ENCODE assay signal across 8 cellular contexts in genomic region chr6:170516783-170517616, GRCh38. TPM values are rescaled to one million over a fixed set of nuclear protein-coding genes. Genes with fewer than 3 reads are reported as not detected.
DNase-seq lines count a peak whose midpoint lies in the region; ATAC-seq and TF ChIP-seq lines count a peak whose summit lies in the region.

No MANE protein-coding gene starts in this region.

- no peak overlapping the region for H3K9ac ChIP-seq in neural cell (ENCODE audit: low read length)

- peaks cover 0 to 9% (median 3%) of the 10 kb centered on the region in 4 donors for H3K9me3 ChIP-seq in esophagus muscularis mucosa
- no peaks in the 10 kb centered on the region for H3K9me3 ChIP-seq in neural cell (ENCODE audit: low read length)

- no peaks in the 10 kb centered on the region for H3K36me3 Mint-ChIP-seq in activated CD8-positive, alpha-beta T cell treated with anti-CD3 and anti-CD28 coated beads, Interleukin-2, amount 10 ng/mL, durations not matched to agents 7 days and 5 days (ENCODE audit: low read depth)

- no peaks in the 10 kb centered on the region for H3K9me3 Mint-ChIP-seq in activated CD8-positive, alpha-beta T cell treated with anti-CD3 and anti-CD28 coated beads, Interleukin-2, amount 10 ng/mL, durations not matched to agents 7 days and 5 days (ENCODE audit: insufficient read depth)

- H3F3A ChIP-seq in neural cell (ENCODE audit: insufficient read depth, low read length, poor library complexity, severe bottlenecking) = no peaks in the 10 kb centered on the region

- no peaks in the 10 kb centered on the region for H3K27me3 ChIP-seq in esophagus muscularis mucosa
- no peaks in the 10 kb centered on the region for H3K27me3 ChIP-seq in neural cell (ENCODE audit: insufficient read depth, low read depth, low read length)

- DNase-seq in DMS79 (lab: John Stamatoyannopoulos, UW) (peak; percentile 23), NCI-H748 (lab: John Stamatoyannopoulos, UW; ENCODE audit: unreplicated experiment) (peak; percentile 90), esophagus muscularis mucosa (ENCODE audit: extremely low spot score) (no peak)
- DNase-seq in activated CD8-positive, alpha-beta T cell treated with anti-CD3 and anti-CD28 coated beads, Interleukin-2, amount 10 ng/mL, durations not matched to agents 7 days and 5 days = peak; percentile 59

- H3K4me2 ChIP-seq in neural cell (ENCODE audit: low read length) = no peak overlapping the region

- peaks cover 8% of the 10 kb centered on the region for H3K4me1 Mint-ChIP-seq in activated CD8-positive, alpha-beta T cell treated with anti-CD3 and anti-CD28 coated beads, Interleukin-2, amount 10 ng/mL, durations not matched to agents 7 days and 5 days (ENCODE audit: low read depth)

- TF ChIP-seq RAD21 in neural cell (conservative IDR thresholded peaks at IDR 0.05) = peak; percentile 76

- H3K4me3 ChIP-seq in esophagus muscularis mucosa = no peak overlapping the region
- no peak overlapping the region for H3K4me3 ChIP-seq in neural cell (ENCODE audit: low read length)

- ATAC-seq in GM21360 (IDR thresholded peaks at IDR 0.05; ENCODE audit: unreplicated experiment) (peak; percentile 99), HG03558 (IDR thresholded peaks at IDR 0.05; ENCODE audit: extremely low read depth, unreplicated experiment) (peak; percentile 87), HG02970 (IDR thresholded peaks at IDR 0.05; ENCODE audit: low FRiP score, unreplicated experiment) (no peak)
- peak; percentile 90 for ATAC-seq in activated CD8-positive, alpha-beta T cell treated with anti-CD3 and anti-CD28 coated beads, Interleukin-2, amount 10 ng/mL, durations not matched to agents 7 days and 5 days

- H4K20me1 ChIP-seq in neural cell (ENCODE audit: insufficient read depth) = no peaks in the 10 kb centered on the region

- CTCF ChIA-PET in activated CD8-positive, alpha-beta T cell treated with anti-CD3 and anti-CD28 coated beads, Interleukin-2, amount 10 ng/mL, durations not matched to agents 7 days and 5 days (lab: Charles Lee) = interaction anchor here (0.6 to 2.7 kb wide), 25 partner anchors 9 to 727 kb away, joined by 3 to 26 read pairs (median 4); no protein-coding TSS in a partner anchor

- no peaks in the 10 kb centered on the region for H3K79me2 ChIP-seq in neural cell (replicated peaks; ENCODE audit: insufficient read depth, low read length)

- TF ChIP-seq EP300 in esophagus muscularis mucosa (IDR thresholded peaks at IDR 0.05) (no peak), neural cell (conservative IDR thresholded peaks at IDR 0.05; ENCODE audit: poor library complexity, severe bottlenecking) (no peak)

- no peak for TF ChIP-seq POLR2A in esophagus muscularis mucosa (IDR thresholded peaks at IDR 0.05; ENCODE audit: low read depth)

- H2AFZ ChIP-seq in neural cell (ENCODE audit: low read depth, low read length) = no peak overlapping the region

- POLR2A ChIA-PET in activated CD8-positive, alpha-beta T cell treated with anti-CD3 and anti-CD28 coated beads, Interleukin-2, amount 10 ng/mL, durations not matched to agents 7 days and 5 days (lab: Charles Lee) = no interaction called here

- H3K9me2 ChIP-seq in neural cell (ENCODE audit: insufficient read depth, low read length) = no peaks in the 10 kb centered on the region

- no peak overlapping the region for H3K27ac Mint-ChIP-seq in activated CD8-positive, alpha-beta T cell treated with anti-CD3 and anti-CD28 coated beads, Interleukin-2, amount 10 ng/mL, durations not matched to agents 7 days and 5 days

- H3K4me1 ChIP-seq in esophagus muscularis mucosa = no peaks in the 10 kb centered on the region

- peaks cover 64% of the 10 kb centered on the region for H3K27me3 Mint-ChIP-seq in activated CD8-positive, alpha-beta T cell treated with anti-CD3 and anti-CD28 coated beads, Interleukin-2, amount 10 ng/mL, durations not matched to agents 7 days and 5 days (ENCODE audit: low read depth)

- intact Hi-C loops in esophagus muscularis mucosa (cut with DNase I) = no loop called here

- TF ChIP-seq CTCF in esophagus muscularis mucosa (IDR thresholded peaks at IDR 0.05) (peak; percentile 30 to 65 (median 41)), neural cell (IDR thresholded peaks at IDR 0.05; ENCODE audit: poor library complexity, severe bottlenecking) (peak; percentile 74)

- no peak overlapping the region for H3K27ac ChIP-seq in esophagus muscularis mucosa (replicated peaks in 1 of 4)
- no peak overlapping the region for H3K27ac ChIP-seq in neural cell (ENCODE audit: low read length)

- 3% methylated on average over 4 of the region's 4 CpGs for WGBS in esophagus muscularis mucosa

- H3K4me3 Mint-ChIP-seq in activated CD8-positive, alpha-beta T cell treated with anti-CD3 and anti-CD28 coated beads, Interleukin-2, amount 10 ng/mL, durations not matched to agents 7 days and 5 days = no peak overlapping the region

- H3K36me3 ChIP-seq in esophagus muscularis mucosa (no peaks in the 10 kb centered on the region), neural cell (ENCODE audit: insufficient read depth, low read length) (no peaks in the 10 kb centered on the region)

TF ChIP-seq in neural cell, 6 proteins besides CTCF, POLR2A, EP300 and RAD21:
- no peak for TF ChIP-seq POLR2AphosphoS5 (IDR thresholded peaks at IDR 0.05)
- no peak for TF ChIP-seq EZH2 (IDR thresholded peaks at IDR 0.05; ENCODE audit: borderline replicate concordance, insufficient read depth, low read length, poor library complexity, severe bottlenecking)
- peak; percentile 81 for TF ChIP-seq SMC3 (conservative IDR thresholded peaks at IDR 0.05; ENCODE audit: poor library complexity)
- TF ChIP-seq MXI1 (conservative IDR thresholded peaks at IDR 0.05; ENCODE audit: poor library complexity, severe bottlenecking) = no peak

RNA-seq across cellular contexts. Expression of gene PSMB1, which starts 36.1 kb away (rescaled TPM):
- total RNA-seq in activated CD8-positive, alpha-beta T cell treated with anti-CD3 and anti-CD28 coated beads, Interleukin-2, amount 10 ng/mL, durations not matched to agents 7 days and 5 days = 100 to 1,000 TPM; 161 to 173 TPM
- total RNA-seq in esophagus muscularis mucosa = 100 to 1,000 TPM; 182 to 220 (median 211) TPM
- 365 and 381 TPM in 2 replicates for polyA plus RNA-seq in neural cell
- 176 and 192 TPM in 2 replicates for polyA minus RNA-seq in neural cell

RNA-seq across cellular contexts. Expression of gene TBP, which starts 37.2 kb away (rescaled TPM):
- total RNA-seq in activated CD8-positive, alpha-beta T cell treated with anti-CD3 and anti-CD28 coated beads, Interleukin-2, amount 10 ng/mL, durations not matched to agents 7 days and 5 days = 10 to 100 TPM; 20.0 to 21.5 TPM
- total RNA-seq in esophagus muscularis mucosa = 10 to 100 TPM; 13.1 to 17.8 (median 16.7) TPM
- 27.3 and 30.2 TPM in 2 replicates for polyA plus RNA-seq in neural cell
- polyA minus RNA-seq in neural cell = 17.0 and 23.3 TPM in 2 replicates
